In genomic region chr22:25417792-25418191, GRCh38 we compare ENCODE assay signal across 21 cellular contexts.
DNase-seq lines count a peak whose midpoint lies in the region; ATAC-seq and TF ChIP-seq lines count a peak whose summit lies in the region.
"Had no signal": no experiment of that assay in that cellular context is flagged by ENCODE, and none has a peak within 500 bp of the region (broad histone marks: within the 10 kb centered on the region; RNA-seq: fewer than 3 reads in every experiment).

No MANE protein-coding gene starts in this region.

- peak; percentile 21 to 28 for ATAC-seq in stimulated activated naive B cell treated with anti-CD40 and anti-IgM and Interleukin-4, amounts not matched to agents 10 μg/mL and 1 μg/mL and 100 μg/mL, for 72 hours (replicated peaks)
- no peak for ATAC-seq in GM19455 (IDR thresholded peaks at IDR 0.05; ENCODE audit: unreplicated experiment)
- ATAC-seq in GM21717 (IDR thresholded peaks at IDR 0.05; ENCODE audit: unreplicated experiment) = no peak
- no peak for ATAC-seq in HG02981 (IDR thresholded peaks at IDR 0.05; ENCODE audit: unreplicated experiment)

- no peak overlapping the region for H3K27ac Mint-ChIP-seq in stimulated activated naive B cell treated with anti-CD40 and anti-IgM and Interleukin-4, amounts not matched to agents 10 μg/mL and 1 μg/mL and 100 μg/mL, for 72 hours
- H3K27ac Mint-ChIP-seq: HFFc6 had no signal

- H3K9me3 Mint-ChIP-seq in stimulated activated naive B cell treated with anti-CD40 and anti-IgM and Interleukin-4, amounts not matched to agents 10 μg/mL and 1 μg/mL and 100 μg/mL, for 72 hours = peaks cover 0 to 8% of the 10 kb centered on the region in 2 donors
- H3K9me3 Mint-ChIP-seq: HFFc6 had no signal

- peaks cover 0 to 7% of the 10 kb centered on the region in 2 donors for H3K36me3 Mint-ChIP-seq in stimulated activated naive B cell treated with anti-CD40 and anti-IgM and Interleukin-4, amounts not matched to agents 10 μg/mL and 1 μg/mL and 100 μg/mL, for 72 hours

- no peaks in the 10 kb centered on the region for H4K20me1 ChIP-seq in BLaER1 treated with 17β-estradiol and CSF1 and Interleukin-3, amounts not matched to agents 10 nM and 100 nM

- no peaks in the 10 kb centered on the region for H3K36me3 ChIP-seq in BLaER1 treated with 17β-estradiol and CSF1 and Interleukin-3, amounts not matched to agents 10 nM and 100 nM
- H3K36me3 ChIP-seq: HAP-1, Peyer's patch had no signal

- peaks cover 24 to 42% of the 10 kb centered on the region in 2 donors for H3K4me1 Mint-ChIP-seq in stimulated activated naive B cell treated with anti-CD40 and anti-IgM and Interleukin-4, amounts not matched to agents 10 μg/mL and 1 μg/mL and 100 μg/mL, for 72 hours

- no peak overlapping the region for H3K27ac ChIP-seq in BLaER1 treated with 17β-estradiol and CSF1 and Interleukin-3, amounts not matched to agents 10 nM and 100 nM
- peak overlapping the region; percentile 90; the same call in 1 of the 2 replicates for H3K27ac ChIP-seq in HL-60 (replicated peaks)
- H3K27ac ChIP-seq in VCaP = peak overlapping the region; percentile 36
- H3K27ac ChIP-seq: Peyer's patch, SK-N-MC had no signal

- H3K4me3 ChIP-seq in BLaER1 treated with 17β-estradiol and CSF1 and Interleukin-3, amounts not matched to agents 10 nM and 100 nM = no peak overlapping the region
- no peak overlapping the region for H3K4me3 ChIP-seq in HL-60 (replicated peaks; ENCODE audit: insufficient read depth, low read length)
- H3K4me3 ChIP-seq: HAP-1, Peyer's patch, SK-N-MC had no signal

- H3K4me2 ChIP-seq in BLaER1 treated with 17β-estradiol and CSF1 and Interleukin-3, amounts not matched to agents 10 nM and 100 nM = peak overlapping the region; percentile 53 to 93 (median 79); a peak in 20 of 22 replicates

- DNase-seq in HL-60 (ENCODE audit: low read depth in 1 of 2, low spot score in 1 of 2) = no peak
- DNase-seq in stimulated activated naive B cell treated with anti-CD40 and anti-IgM and Interleukin-4, amounts not matched to agents 10 μg/mL and 1 μg/mL and 100 μg/mL, for 72 hours = no peak
- DNase-seq: Calu3, DMS79 treated with DMSO at 0.1 percent for 48 hours, GOT3, HFFc6, IMR-90, NCI-H1436 treated with DMSO at 0.1 percent for 48 hours, NCI-H187 treated with DMSO at 0.1 percent for 48 hours, NCI-H446, NCI-H524 treated with DMSO at 0.1 percent for 48 hours, NCI-H82, Peyer's patch, SIG-M5 had no signal

- peaks cover 15 to 20% of the 10 kb centered on the region in 2 donors for H3K27me3 Mint-ChIP-seq in stimulated activated naive B cell treated with anti-CD40 and anti-IgM and Interleukin-4, amounts not matched to agents 10 μg/mL and 1 μg/mL and 100 μg/mL, for 72 hours

- peaks cover 32 to 44% (median 43%) of the 10 kb centered on the region in 11 experiments for H3K27me3 ChIP-seq in BLaER1 treated with 17β-estradiol and CSF1 and Interleukin-3, amounts not matched to agents 10 nM and 100 nM
- H3K27me3 ChIP-seq in HL-60 (ENCODE audit: insufficient read depth, poor library complexity, severe bottlenecking) = no peaks in the 10 kb centered on the region

- H3K4me1 ChIP-seq in BLaER1 treated with 17β-estradiol and CSF1 and Interleukin-3, amounts not matched to agents 10 nM and 100 nM = peaks cover 27 to 35% (median 30%) of the 10 kb centered on the region in 10 experiments
- H3K4me1 ChIP-seq: HAP-1 had no signal

- no peak overlapping the region for H3K4me3 Mint-ChIP-seq in stimulated activated naive B cell treated with anti-CD40 and anti-IgM and Interleukin-4, amounts not matched to agents 10 μg/mL and 1 μg/mL and 100 μg/mL, for 72 hours
- H3K4me3 Mint-ChIP-seq: HFFc6 had no signal

- H3K9me3 ChIP-seq in BLaER1 treated with 17β-estradiol and CSF1 and Interleukin-3, amounts not matched to agents 10 nM and 100 nM (replicated peaks in 1 of 11) = peaks cover 12 to 35% (median 23%) of the 10 kb centered on the region in 11 experiments
- H3K9me3 ChIP-seq: HAP-1 had no signal

- no peak overlapping the region for H3K9ac ChIP-seq in BLaER1 treated with 17β-estradiol and CSF1 and Interleukin-3, amounts not matched to agents 10 nM and 100 nM

- TF ChIP-seq CTCF in HL-60 (IDR thresholded peaks at IDR 0.05; ENCODE audit: insufficient read depth, low read length) (no peak), VCaP (conservative IDR thresholded peaks at IDR 0.05) (no peak)

Comparison
In these comparisons a context has a peak if more than half of its experiments do, and no peak if none do; other contexts are left out.
1. H3K27ac ChIP-seq: peak in HL-60 (single experiment) and VCaP (single experiment); none in BLaER1 treated with 17β-estradiol and CSF1 and Interleukin-3, amounts not matched to agents 10 nM and 100 nM (0 of 11).
2. ATAC-seq: peak in stimulated activated naive B cell treated with anti-CD40 and anti-IgM and Interleukin-4, amounts not matched to agents 10 μg/mL and 1 μg/mL and 100 μg/mL, for 72 hours (2 of 2); none in GM19455 (single experiment), GM21717 (single experiment) and HG02981 (single experiment).